ENCODE assay signal across 8 cellular contexts in genomic region chr13:98466634-98467236, GRCh38.
A peak's percentile ranks its signal among the peaks of the same experiment; 100 is the strongest.
DNase-seq lines count a peak whose midpoint lies in the region; ATAC-seq, FAIRE-seq and TF ChIP-seq lines count a peak whose summit lies in the region.

No MANE protein-coding gene starts in this region.

- H3K9ac ChIP-seq in keratinocyte (ENCODE audit: control insufficient read depth, extremely low read depth, insufficient read depth, low read length), result no peak overlapping the region

- H3K9me3 Mint-ChIP-seq in activated CD8-positive, alpha-beta memory T cell treated with anti-CD3 and anti-CD28 coated beads, Interleukin-2, amount 10 ng/mL, durations not matched to agents 7 days and 5 days (ENCODE audit: low read depth), result no peaks in the 10 kb centered on the region
- H3K9me3 Mint-ChIP-seq in activated naive CD8-positive, alpha-beta T cell (ENCODE audit: low read depth), result no peaks in the 10 kb centered on the region

- H3K27me3 ChIP-seq in keratinocyte (ENCODE audit: control insufficient read depth, extremely low read depth, insufficient read depth, low read length) (no peaks in the 10 kb centered on the region), testis (no peaks in the 10 kb centered on the region)

- TF ChIP-seq POLR2A in testis (IDR thresholded peaks at IDR 0.05), result no peak

- H3K9me1 ChIP-seq in keratinocyte (ENCODE audit: control insufficient read depth, extremely low read depth, insufficient read depth, low read length), result no peaks in the 10 kb centered on the region

- H3K9me3 ChIP-seq in keratinocyte (ENCODE audit: control insufficient read depth, low read depth, low read length) (no peaks in the 10 kb centered on the region), testis (no peaks in the 10 kb centered on the region)

- H3K4me1 ChIP-seq in keratinocyte (ENCODE audit: control insufficient read depth, extremely low read depth, insufficient read depth, low read length), result peaks cover 10% of the 10 kb centered on the region
- H3K4me1 ChIP-seq in testis, result peaks cover 6% of the 10 kb centered on the region

- H2AFZ ChIP-seq in keratinocyte (ENCODE audit: control insufficient read depth, low read length), result no peak overlapping the region

- peaks cover 75% of the 10 kb centered on the region for H3K79me2 ChIP-seq in keratinocyte (ENCODE audit: control insufficient read depth, insufficient read depth, low read length)

- H4K20me1 ChIP-seq in keratinocyte (ENCODE audit: control insufficient read depth, extremely low read depth, insufficient read depth, low read length), result peaks cover 3% of the 10 kb centered on the region

- peaks cover 16% of the 10 kb centered on the region for H3K4me1 Mint-ChIP-seq in activated CD8-positive, alpha-beta memory T cell treated with anti-CD3 and anti-CD28 coated beads, Interleukin-2, amount 10 ng/mL, durations not matched to agents 7 days and 5 days
- peaks cover 27% of the 10 kb centered on the region for H3K4me1 Mint-ChIP-seq in activated naive CD8-positive, alpha-beta T cell (ENCODE audit: low read depth)

- no peak overlapping the region for H3K4me3 ChIP-seq in keratinocyte (ENCODE audit: control insufficient read depth in 2 of 3, extremely low read depth in 1 of 3, insufficient read depth in 2 of 3, low read depth in 1 of 3, low read length in 3 of 3)
- no peak overlapping the region for H3K4me3 ChIP-seq in testis

- no peak overlapping the region for H3K27ac Mint-ChIP-seq in activated CD8-positive, alpha-beta memory T cell treated with anti-CD3 and anti-CD28 coated beads, Interleukin-2, amount 10 ng/mL, durations not matched to agents 7 days and 5 days
- peak overlapping the region; percentile 72 for H3K27ac Mint-ChIP-seq in activated naive CD8-positive, alpha-beta T cell

- no peak for DNase-seq in activated CD8-positive, alpha-beta memory T cell treated with anti-CD3 and anti-CD28 coated beads, Interleukin-2, amount 10 ng/mL, durations not matched to agents 7 days and 5 days
- no peak for DNase-seq in activated CD8-positive, alpha-beta memory T cell treated with anti-CD3 and anti-CD28 coated beads for 24 hours
- DNase-seq in NCI-H460 (ENCODE audit: extremely low read depth, low read depth) (peak; percentile 29), keratinocyte (ENCODE audit: low read depth, low spot score) (no peak), testis (peak; percentile 69), NK-92 (lab: John Stamatoyannopoulos, UW; ENCODE audit: unreplicated experiment) (no peak)

- peaks cover 37 to 55% of the 10 kb centered on the region in 2 experiments for H3K36me3 ChIP-seq in keratinocyte (ENCODE audit: control insufficient read depth in 2 of 2, extremely low read depth in 1 of 2, insufficient read depth in 2 of 2, low read length in 2 of 2)
- H3K36me3 ChIP-seq in testis (ENCODE audit: low read depth, missing control alignments), result no peaks in the 10 kb centered on the region

- WGBS in testis, 2 donors, result 59 to 69% methylated on average over 11 of the region's 11 CpGs

- H3K4me3 Mint-ChIP-seq in activated CD8-positive, alpha-beta memory T cell treated with anti-CD3 and anti-CD28 coated beads, Interleukin-2, amount 10 ng/mL, durations not matched to agents 7 days and 5 days, result no peak overlapping the region
- H3K4me3 Mint-ChIP-seq in activated naive CD8-positive, alpha-beta T cell, result no peak overlapping the region

- H3K36me3 Mint-ChIP-seq in activated CD8-positive, alpha-beta memory T cell treated with anti-CD3 and anti-CD28 coated beads, Interleukin-2, amount 10 ng/mL, durations not matched to agents 7 days and 5 days, result peaks cover 43% of the 10 kb centered on the region
- H3K36me3 Mint-ChIP-seq in activated naive CD8-positive, alpha-beta T cell, result peaks cover 4% of the 10 kb centered on the region

- H3K27ac ChIP-seq in keratinocyte (ENCODE audit: control insufficient read depth, insufficient read depth, low read length), result no peak overlapping the region
- H3K27ac ChIP-seq in testis, result no peak overlapping the region

- CTCF ChIA-PET in activated CD8-positive, alpha-beta memory T cell treated with anti-CD3 and anti-CD28 coated beads, Interleukin-2, amount 10 ng/mL, durations not matched to agents 7 days and 5 days (lab: Charles Lee), result interaction anchor here (1.0 to 3.1 kb wide), 5 partner anchors 10 to 187 kb away, joined by 3 to 12 read pairs (median 5); no protein-coding TSS in a partner anchor

- H3K27me3 Mint-ChIP-seq in activated CD8-positive, alpha-beta memory T cell treated with anti-CD3 and anti-CD28 coated beads, Interleukin-2, amount 10 ng/mL, durations not matched to agents 7 days and 5 days, result no peaks in the 10 kb centered on the region
- H3K27me3 Mint-ChIP-seq in activated naive CD8-positive, alpha-beta T cell, result no peaks in the 10 kb centered on the region

- H3K4me2 ChIP-seq in keratinocyte (ENCODE audit: control insufficient read depth, extremely low read depth, insufficient read depth, low read depth, low read length), result no peak overlapping the region

- intact Hi-C loops in testis (cut with DNase I; ENCODE audit: low total_unique reads), result no loop called here

- ATAC-seq in activated CD8-positive, alpha-beta memory T cell treated with anti-CD3 and anti-CD28 coated beads, Interleukin-2, amount 10 ng/mL, durations not matched to agents 7 days and 5 days, result peak; percentile 61
- ATAC-seq in GM19328 (IDR thresholded peaks at IDR 0.05; ENCODE audit: unreplicated experiment), result no peak

- dilution Hi-C loops in keratinocyte (cut with MboI; ENCODE audit: extremely low pct_ligation_motif_present, low sequenced_read_pairs), result no loop called here

- FAIRE-seq in keratinocyte (lab: Jason Lieb, UNC), result no peak

- peak; percentile 67 to 77 (median 71) for TF ChIP-seq CTCF in keratinocyte (optimal IDR thresholded peaks at IDR 0.05 in 1 of 3, IDR thresholded peaks at IDR 0.05 in 1 of 3, conservative IDR thresholded peaks at IDR 0.05 in 1 of 3; ENCODE audit: extremely low read depth in 1 of 3, insufficient read depth in 2 of 3, low read length in 3 of 3)
- peak; percentile 25 to 54 (median 40) for TF ChIP-seq CTCF in testis (IDR thresholded peaks at IDR 0.05)

Comparison
In these comparisons a context has a peak if more than half of its experiments do, and no peak if none do; other contexts are left out.
1. DNase-seq: peak in NCI-H460 (single experiment) and testis (single experiment); none in activated CD8-positive, alpha-beta memory T cell treated with anti-CD3 and anti-CD28 coated beads, Interleukin-2, amount 10 ng/mL, durations not matched to agents 7 days and 5 days (single experiment), activated CD8-positive, alpha-beta memory T cell treated with anti-CD3 and anti-CD28 coated beads for 24 hours (single experiment), keratinocyte (single experiment) and NK-92 (single experiment).